ENCODE assay signal across 20 cellular contexts in genomic region chr12:2306686-2307249, GRCh38.
DNase-seq lines count a peak whose midpoint lies in the region; ATAC-seq and TF ChIP-seq lines count a peak whose summit lies in the region.
"Had no signal": no experiment of that assay in that cellular context is flagged by ENCODE, and none has a peak within 500 bp of the region (broad histone marks: within the 10 kb centered on the region; RNA-seq: fewer than 3 reads in every experiment).

No MANE protein-coding gene starts in this region.

- no CpG with 5 or more reads among the region's 5 CpGs for WGBS in mesendoderm (ENCODE audit: extremely low coverage, insufficient coverage, low lambda C conversion rate)

- no peak overlapping the region for H4K5ac ChIP-seq in mesendoderm (ENCODE audit: low read length)

- no peaks in the 10 kb centered on the region for H4K20me1 ChIP-seq in BLaER1 treated with 17β-estradiol and CSF1 and Interleukin-3, amounts not matched to agents 10 nM and 100 nM

- no peak overlapping the region for H2AK5ac ChIP-seq in mesendoderm (ENCODE audit: low read length)

- H3K23ac ChIP-seq in mesendoderm (ENCODE audit: low read length): no peak overlapping the region

- H2BK5ac ChIP-seq in mesendoderm (ENCODE audit: low read length): peak overlapping the region; percentile 21

- peak overlapping the region in 9 of 11 experiments; percentile 39 to 76 (median 62); a peak in 17 of 22 replicates for H3K27ac ChIP-seq in BLaER1 treated with 17β-estradiol and CSF1 and Interleukin-3, amounts not matched to agents 10 nM and 100 nM
- H3K27ac ChIP-seq in ascending aorta: peak overlapping the region; percentile 55 to 65
- peak overlapping the region; percentile 22 for H3K27ac ChIP-seq in mesendoderm (ENCODE audit: low read depth, low read length)
- H3K27ac ChIP-seq: PC-9 had no signal

- no peaks in the 10 kb centered on the region for H3K4me1 Mint-ChIP-seq in activated T-cell treated with anti-CD3 and anti-CD28 coated beads, Interleukin-2, amount 50 U/mL, for 72 hours (ENCODE audit: low read depth)
- H3K4me1 Mint-ChIP-seq in activated CD8-positive, alpha-beta T cell treated with anti-CD3 and anti-CD28 coated beads, Interleukin-2, amount 10 ng/mL, durations not matched to agents 7 days and 5 days (ENCODE audit: low read depth): peaks cover 4% of the 10 kb centered on the region
- H3K4me1 Mint-ChIP-seq: activated CD4-positive, alpha-beta T cell treated with anti-CD3 and anti-CD28 coated beads for 36 hours; IgD-negative memory B cell had no signal

- DNase-seq in KBM-7 (peak; percentile 75), ascending aorta (ENCODE audit: low spot score in 2 of 2) (no peak), mesendoderm (peak; percentile 66), OCI-M2 (lab: John Stamatoyannopoulos, UW; ENCODE audit: unreplicated experiment) (no peak)
- DNase-seq in activated T-cell treated with anti-CD3 and anti-CD28 coated beads, Interleukin-2, amount 50 U/mL, for 72 hours: no peak
- DNase-seq in activated CD8-positive, alpha-beta T cell treated with anti-CD3 and anti-CD28 coated beads, Interleukin-2, amount 10 ng/mL, durations not matched to agents 7 days and 5 days: no peak
- DNase-seq: activated CD4-positive, alpha-beta T cell treated with anti-CD3 and anti-CD28 coated beads for 36 hours; activated CD8-positive, alpha-beta memory T cell treated with anti-CD3 and anti-CD28 coated beads, Interleukin-2, amount 50 U/mL, for 48 hours; activated gamma-delta T cell; amniotic stem cell; CD8-positive, alpha-beta T cell; cerebellar nuclear complex; GOT3; NCI-H2081 treated with DMSO at 0.1 percent for 48 hours; PC-9; T1000 had no signal

- no peak overlapping the region for H3K4me3 Mint-ChIP-seq in activated T-cell treated with anti-CD3 and anti-CD28 coated beads, Interleukin-2, amount 50 U/mL, for 72 hours
- H3K4me3 Mint-ChIP-seq in activated CD8-positive, alpha-beta T cell treated with anti-CD3 and anti-CD28 coated beads, Interleukin-2, amount 10 ng/mL, durations not matched to agents 7 days and 5 days: no peak overlapping the region
- H3K4me3 Mint-ChIP-seq: activated CD4-positive, alpha-beta T cell treated with anti-CD3 and anti-CD28 coated beads for 36 hours; CD8-positive, alpha-beta T cell; IgD-negative memory B cell; nephron had no signal

- no peak overlapping the region for H3K4me3 ChIP-seq in BLaER1 treated with 17β-estradiol and CSF1 and Interleukin-3, amounts not matched to agents 10 nM and 100 nM
- H3K4me3 ChIP-seq in ascending aorta: no peak overlapping the region
- H3K4me3 ChIP-seq in mesendoderm (ENCODE audit: low read length): no peak overlapping the region
- H3K4me3 ChIP-seq: PC-9 had no signal

- no peak overlapping the region for H3K18ac ChIP-seq in mesendoderm (ENCODE audit: low read length)

- in situ Hi-C loops in KBM-7 (cut with MboI; ENCODE audit: low pct_unique_long_range_greater_than_20kb, low sequenced_read_pairs): no loop called here

- peak overlapping the region; percentile 8 for H3K56ac ChIP-seq in mesendoderm (ENCODE audit: low read length)

- peak overlapping the region; percentile 39 to 89 (median 83) for H3K4me2 ChIP-seq in BLaER1 treated with 17β-estradiol and CSF1 and Interleukin-3, amounts not matched to agents 10 nM and 100 nM
- H3K4me2 ChIP-seq in mesendoderm (ENCODE audit: low read length): no peak overlapping the region
- H3K4me2 ChIP-seq: PC-9 had no signal

- no peaks in the 10 kb centered on the region for H3K79me1 ChIP-seq in mesendoderm (ENCODE audit: low read length)

- peaks cover 7 to 12% (median 10%) of the 10 kb centered on the region in 11 experiments; a peak in 20 of 22 replicates for H3K9me3 ChIP-seq in BLaER1 treated with 17β-estradiol and CSF1 and Interleukin-3, amounts not matched to agents 10 nM and 100 nM (replicated peaks in 1 of 11)
- peaks cover 0 to 5% of the 10 kb centered on the region in 2 donors for H3K9me3 ChIP-seq in ascending aorta

- H3K27me3 ChIP-seq in BLaER1 treated with 17β-estradiol and CSF1 and Interleukin-3, amounts not matched to agents 10 nM and 100 nM: 0 out of 22 replicates have a peak, but pooled peaks cover 0 to 4% (median 0%) of the 10 kb centered on the region in 11 experiments
- H3K27me3 ChIP-seq in ascending aorta (no peaks in the 10 kb centered on the region), mesendoderm (ENCODE audit: insufficient read depth, low read length, poor library complexity) (no peaks in the 10 kb centered on the region)

- no peak overlapping the region for H4K8ac ChIP-seq in mesendoderm (ENCODE audit: low read depth, low read length)

- H3K4ac ChIP-seq in mesendoderm (ENCODE audit: low read depth, low read length): no peak overlapping the region

- H3K4me1 ChIP-seq in BLaER1 treated with 17β-estradiol and CSF1 and Interleukin-3, amounts not matched to agents 10 nM and 100 nM: peaks cover 53 to 81% (median 77%) of the 10 kb centered on the region in 10 experiments
- H3K4me1 ChIP-seq in ascending aorta (peaks cover 12 to 56% of the 10 kb centered on the region in 2 donors), mesendoderm (ENCODE audit: control insufficient read depth, low read depth, low read length) (peaks cover 11% of the 10 kb centered on the region)

- intact Hi-C loops in ascending aorta (cut with DNase I): no loop called here

- no peak for TF ChIP-seq CTCF in ascending aorta (IDR thresholded peaks at IDR 0.05)

- H2BK15ac ChIP-seq in mesendoderm (replicated peaks; ENCODE audit: low read depth): no peak overlapping the region

- POLR2A ChIA-PET in activated CD8-positive, alpha-beta T cell treated with anti-CD3 and anti-CD28 coated beads, Interleukin-2, amount 10 ng/mL, durations not matched to agents 7 days and 5 days (lab: Charles Lee): no interaction called here

- H2BK120ac ChIP-seq in mesendoderm (ENCODE audit: low read depth, low read length): no peak overlapping the region

- no peaks in the 10 kb centered on the region for H3K9me3 Mint-ChIP-seq in activated T-cell treated with anti-CD3 and anti-CD28 coated beads, Interleukin-2, amount 50 U/mL, for 72 hours
- H3K9me3 Mint-ChIP-seq in activated CD8-positive, alpha-beta T cell treated with anti-CD3 and anti-CD28 coated beads, Interleukin-2, amount 10 ng/mL, durations not matched to agents 7 days and 5 days (ENCODE audit: insufficient read depth): no peaks in the 10 kb centered on the region
- H3K9me3 Mint-ChIP-seq: CD8-positive, alpha-beta T cell; nephron had no signal

- H3K9ac ChIP-seq in BLaER1 treated with 17β-estradiol and CSF1 and Interleukin-3, amounts not matched to agents 10 nM and 100 nM: peak overlapping the region in 5 of 11 experiments; percentile 9 to 56 (median 34); a peak in 5 of 22 replicates
- H3K9ac ChIP-seq in mesendoderm (ENCODE audit: low read length): no peak overlapping the region

- H3K27me3 Mint-ChIP-seq in activated T-cell treated with anti-CD3 and anti-CD28 coated beads, Interleukin-2, amount 50 U/mL, for 72 hours (ENCODE audit: low read depth): no peaks in the 10 kb centered on the region
- no peaks in the 10 kb centered on the region for H3K27me3 Mint-ChIP-seq in activated CD8-positive, alpha-beta T cell treated with anti-CD3 and anti-CD28 coated beads, Interleukin-2, amount 10 ng/mL, durations not matched to agents 7 days and 5 days (ENCODE audit: low read depth)
- H3K27me3 Mint-ChIP-seq: activated CD4-positive, alpha-beta T cell treated with anti-CD3 and anti-CD28 coated beads for 36 hours; IgD-negative memory B cell had no signal

- no peaks in the 10 kb centered on the region for H3K79me2 ChIP-seq in mesendoderm (ENCODE audit: control insufficient read depth, insufficient read depth, low read length)

- H3K36me3 Mint-ChIP-seq in activated T-cell treated with anti-CD3 and anti-CD28 coated beads, Interleukin-2, amount 50 U/mL, for 72 hours (ENCODE audit: insufficient read depth in 2 of 2): no peaks in the 10 kb centered on the region
- H3K36me3 Mint-ChIP-seq in activated CD8-positive, alpha-beta T cell treated with anti-CD3 and anti-CD28 coated beads, Interleukin-2, amount 10 ng/mL, durations not matched to agents 7 days and 5 days (ENCODE audit: low read depth): no peaks in the 10 kb centered on the region
- H3K36me3 Mint-ChIP-seq: CD8-positive, alpha-beta T cell; IgD-negative memory B cell had no signal

- CTCF ChIA-PET in activated CD8-positive, alpha-beta T cell treated with anti-CD3 and anti-CD28 coated beads, Interleukin-2, amount 10 ng/mL, durations not matched to agents 7 days and 5 days (lab: Charles Lee): no interaction called here

- no peaks in the 10 kb centered on the region for H3K36me3 ChIP-seq in BLaER1 treated with 17β-estradiol and CSF1 and Interleukin-3, amounts not matched to agents 10 nM and 100 nM
- H3K36me3 ChIP-seq in ascending aorta (no peaks in the 10 kb centered on the region), mesendoderm (ENCODE audit: control insufficient read depth, insufficient read depth, low read length) (no peaks in the 10 kb centered on the region)

- no peak overlapping the region for H3K27ac Mint-ChIP-seq in activated T-cell treated with anti-CD3 and anti-CD28 coated beads, Interleukin-2, amount 50 U/mL, for 72 hours
- H3K27ac Mint-ChIP-seq in activated CD8-positive, alpha-beta T cell treated with anti-CD3 and anti-CD28 coated beads, Interleukin-2, amount 10 ng/mL, durations not matched to agents 7 days and 5 days: no peak overlapping the region
- H3K27ac Mint-ChIP-seq: activated CD4-positive, alpha-beta T cell treated with anti-CD3 and anti-CD28 coated beads for 36 hours; CD8-positive, alpha-beta T cell; IgD-negative memory B cell had no signal

- no peak for ATAC-seq in HG03520 (IDR thresholded peaks at IDR 0.05; ENCODE audit: unreplicated experiment)
- ATAC-seq in activated T-cell treated with anti-CD3 and anti-CD28 coated beads, Interleukin-2, amount 50 U/mL, for 72 hours (replicated peaks in 1 of 2): no peak
- no peak for ATAC-seq in activated CD8-positive, alpha-beta T cell treated with anti-CD3 and anti-CD28 coated beads, Interleukin-2, amount 10 ng/mL, durations not matched to agents 7 days and 5 days
- ATAC-seq: activated CD4-positive, alpha-beta T cell treated with anti-CD3 and anti-CD28 coated beads for 36 hours; CD8-positive, alpha-beta T cell had no signal

Comparison
In these comparisons a context has a peak if more than half of its experiments do, and no peak if none do; other contexts are left out.
1. DNase-seq: peak in KBM-7 (single experiment) and mesendoderm (single experiment); none in ascending aorta (0 of 2), activated T-cell treated with anti-CD3 and anti-CD28 coated beads, Interleukin-2, amount 50 U/mL, for 72 hours (0 of 2), activated CD8-positive, alpha-beta T cell treated with anti-CD3 and anti-CD28 coated beads, Interleukin-2, amount 10 ng/mL, durations not matched to agents 7 days and 5 days (single experiment) and OCI-M2 (single experiment).
2. Peak in every context shown above with its lines, with median percentiles within 50 percentile points of each other: H3K27ac ChIP-seq.